ENCODE assay signal across 16 cellular contexts in the genomic region with DNA sequence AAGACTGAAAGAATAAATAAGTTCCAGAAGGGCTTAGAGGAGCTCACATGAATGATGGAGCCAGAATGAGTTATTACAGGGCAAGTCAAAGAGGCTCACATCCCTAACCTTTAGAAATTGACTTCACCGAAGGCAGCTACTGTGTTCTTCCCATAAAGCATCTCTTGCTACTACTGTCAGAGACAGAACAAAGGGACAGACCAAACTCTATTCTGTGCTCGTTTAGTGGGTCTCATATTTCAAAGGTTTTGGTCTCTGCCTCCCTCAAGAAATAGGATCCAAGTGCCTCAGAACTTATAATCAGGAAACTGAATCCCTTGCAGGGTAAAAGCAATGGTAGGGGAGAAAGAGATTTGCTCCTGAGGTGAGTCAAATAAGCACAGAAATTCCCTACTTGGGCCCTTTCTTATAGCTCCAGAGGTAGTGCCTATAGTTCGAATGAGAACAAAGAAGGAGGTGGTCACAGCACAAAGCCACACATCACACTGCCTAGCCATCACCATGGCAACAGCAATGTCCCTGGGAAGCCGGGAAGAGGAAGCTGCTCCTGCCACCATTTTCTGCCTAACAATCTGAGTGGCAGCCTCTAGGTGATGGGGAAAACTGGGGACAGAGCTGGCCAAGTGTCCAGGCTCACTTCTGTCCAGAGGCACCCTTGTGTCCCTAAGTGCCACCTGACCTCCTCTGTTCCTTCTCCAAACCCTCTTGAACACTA.
DNase-seq lines count a peak whose midpoint lies in the region; ATAC-seq and TF ChIP-seq lines count a peak whose summit lies in the region.
"Had no signal": no experiment of that assay in that cellular context is flagged by ENCODE, and none has a peak within 500 bp of the region (broad histone marks: within the 10 kb centered on the region; RNA-seq: fewer than 3 reads in every experiment).

No MANE protein-coding gene starts in this region.

- no peaks in the 10 kb centered on the region for H3K27me3 ChIP-seq in sigmoid colon

- WGBS in sigmoid colon, 2 donors = 31 to 47% methylated on average over 4 of the region's 4 CpGs

- H3K27ac ChIP-seq in sigmoid colon = no peak overlapping the region
- H3K27ac ChIP-seq: foreskin keratinocyte, psoas muscle, thoracic aorta had no signal

- TF ChIP-seq POLR2A in sigmoid colon (IDR thresholded peaks at IDR 0.05) = no peak

- H3K4me1 ChIP-seq in sigmoid colon = no peaks in the 10 kb centered on the region
- H3K4me1 ChIP-seq: foreskin keratinocyte, psoas muscle had no signal

- peak; percentile 69 for DNase-seq in DMS79 treated with DMSO at 0.1 percent for 48 hours (lab: John Stamatoyannopoulos, UW)
- DNase-seq in NCI-H1417 (lab: John Stamatoyannopoulos, UW) = peak; percentile 36 to 76 (median 67)
- DNase-seq in SK-N-DZ (ENCODE audit: low spot score) = peak; percentile 55
- DNase-seq in mesenteric fat pad (ENCODE audit: low spot score) = peak; percentile 67
- no peak for DNase-seq in sigmoid colon
- no peak for DNase-seq in left cardiac atrium
- DNase-seq: activated naive CD4-positive, alpha-beta T cell treated with anti-CD3 and anti-CD28 coated beads for 36 hours; effector memory CD4-positive, alpha-beta T cell; foreskin keratinocyte; HFFc6; mucosa of descending colon; NCI-H1436 treated with DMSO at 0.1 percent for 48 hours; psoas muscle had no signal

- H3K9me3 ChIP-seq in sigmoid colon = no peaks in the 10 kb centered on the region
- H3K9me3 ChIP-seq: thoracic aorta had no signal

- no peaks in the 10 kb centered on the region for H3K36me3 ChIP-seq in sigmoid colon
- H3K36me3 ChIP-seq: thoracic aorta had no signal

- intact Hi-C loops in sigmoid colon (cut with DNase I) (no loop called here), left cardiac atrium (cut with DNase I) (no loop called here)

- no peak for ATAC-seq in GM21786 (IDR thresholded peaks at IDR 0.05; ENCODE audit: unreplicated experiment)
- no peak for ATAC-seq in HG03439 (IDR thresholded peaks at IDR 0.05; ENCODE audit: unreplicated experiment)
- no peak for ATAC-seq in left cardiac atrium
- ATAC-seq: foreskin keratinocyte, mucosa of descending colon, psoas muscle had no signal

- H3K4me3 ChIP-seq in sigmoid colon = no peak overlapping the region
- H3K4me3 ChIP-seq: mucosa of descending colon, psoas muscle, thoracic aorta had no signal

- TF ChIP-seq CTCF in sigmoid colon (IDR thresholded peaks at IDR 0.05) = no peak

- TF ChIP-seq EP300 in sigmoid colon (IDR thresholded peaks at IDR 0.05) = no peak

Comparison
In these comparisons a context has a peak if more than half of its experiments do, and no peak if none do; other contexts are left out.
1. DNase-seq: peak in DMS79 treated with DMSO at 0.1 percent for 48 hours (single experiment), NCI-H1417 (3 of 3), SK-N-DZ (single experiment) and mesenteric fat pad (single experiment); none in sigmoid colon (single experiment) and left cardiac atrium (single experiment).